16 cellular contexts compared by ENCODE assay signal in genomic region chr1:9406111-9406510, GRCh38.
A peak's percentile ranks its signal among the peaks of the same experiment; 100 is the strongest.
DNase-seq lines count a peak whose midpoint lies in the region; ATAC-seq, FAIRE-seq and TF ChIP-seq lines count a peak whose summit lies in the region.
"Had no signal": no experiment of that assay in that cellular context is flagged by ENCODE, and none has a peak within 500 bp of the region (broad histone marks: within the 10 kb centered on the region; RNA-seq: fewer than 3 reads in every experiment).

No MANE protein-coding gene starts in this region.

- in situ Hi-C loops in GM13977 (cut with MboI; ENCODE audit: low pct_unique_long_range_greater_than_20kb, low sequenced_read_pairs, unreplicated experiment) = no loop called here

- H3K36me3 ChIP-seq in CD4-positive, CD25-positive, alpha-beta regulatory T cell (ENCODE audit: control insufficient read depth, insufficient read depth, low read length) = no peaks in the 10 kb centered on the region
- H3K36me3 ChIP-seq in mucosa of descending colon (ENCODE audit: low read depth) = no peaks in the 10 kb centered on the region
- H3K36me3 ChIP-seq: BE2C, upper lobe of left lung had no signal

- peak overlapping the region; percentile 22 to 59 (median 39) for H3K27ac Mint-ChIP-seq in CD4-positive, CD25-positive, alpha-beta regulatory T cell

- DNase-seq in CD4-positive, CD25-positive, alpha-beta regulatory T cell = peak in 1 of 3 donors; percentile 28
- DNase-seq in GM12892 (ENCODE audit: insufficient read length) (no peak), NCI-H526 treated with DMSO at 0.1 percent for 48 hours (lab: John Stamatoyannopoulos, UW) (peak; percentile 16), mucosa of descending colon (no peak), inferior parietal cortex (ENCODE audit: extremely low spot score) (no peak), LoVo (ENCODE audit: low spot score) (no peak), GM13977 (ENCODE audit: low spot score) (no peak)
- DNase-seq: activated CD4-positive, alpha-beta T cell treated with anti-CD3 and anti-CD28 coated beads for 4 hours; activated T-cell treated with anti-CD3 and anti-CD28 coated beads, Interleukin-2, amount 50 U/mL, for 4 hours; BE2C; NCI-H2081 treated with DMSO at 0.1 percent for 48 hours; T-helper 1 cell; upper lobe of left lung had no signal

- peaks cover 5% of the 10 kb centered on the region for H3K4me1 ChIP-seq in CD4-positive, CD25-positive, alpha-beta regulatory T cell (ENCODE audit: control insufficient read depth, insufficient read depth, low read length, poor library complexity, severe bottlenecking)
- H3K4me1 ChIP-seq in mucosa of descending colon (ENCODE audit: low read depth) = peaks cover under 1% of the 10 kb centered on the region
- H3K4me1 ChIP-seq: BE2C had no signal

- H3K4me3 Mint-ChIP-seq in CD4-positive, CD25-positive, alpha-beta regulatory T cell = peak overlapping the region in 2 of 4 donors; percentile 17 to 56
- H3K4me3 Mint-ChIP-seq: activated T-cell treated with anti-CD3 and anti-CD28 coated beads, Interleukin-2, amount 50 U/mL, for 4 hours; central memory CD8-positive, alpha-beta T cell had no signal

- TF ChIP-seq POLR2A in GM12892 (IDR thresholded peaks at IDR 0.05; ENCODE audit: low read depth, low read length) = no peak

- intact Hi-C loops in mucosa of descending colon (cut with DNase I, micrococcal nuclease) = no loop called here

- ATAC-seq in CD4-positive, CD25-positive, alpha-beta regulatory T cell (ENCODE audit: low read depth in 2 of 2) = no peak
- peak; percentile 22 for ATAC-seq in mucosa of descending colon
- ATAC-seq: activated T-cell treated with anti-CD3 and anti-CD28 coated beads, Interleukin-2, amount 50 U/mL, for 4 hours had no signal

- H3K9me3 ChIP-seq in CD4-positive, CD25-positive, alpha-beta regulatory T cell (ENCODE audit: control insufficient read depth in 2 of 2, low read length in 2 of 2) = no peaks in the 10 kb centered on the region
- no peaks in the 10 kb centered on the region for H3K9me3 ChIP-seq in mucosa of descending colon
- H3K9me3 ChIP-seq: BE2C, upper lobe of left lung had no signal

- no peak overlapping the region for H3K27ac ChIP-seq in CD4-positive, CD25-positive, alpha-beta regulatory T cell (ENCODE audit: insufficient read depth, low read length, poor library complexity, severe bottlenecking)
- H3K27ac ChIP-seq: upper lobe of left lung had no signal

- peak; percentile 86 for FAIRE-seq in GM12892 (lab: Jason Lieb, UNC)
- FAIRE-seq: H1, keratinocyte had no signal

- H3K36me3 Mint-ChIP-seq in CD4-positive, CD25-positive, alpha-beta regulatory T cell = peaks cover 6% of the 10 kb centered on the region

- peaks cover 9 to 34% (median 18%) of the 10 kb centered on the region in 4 donors for H3K4me1 Mint-ChIP-seq in CD4-positive, CD25-positive, alpha-beta regulatory T cell
- H3K4me1 Mint-ChIP-seq: central memory CD8-positive, alpha-beta T cell had no signal

- no peak overlapping the region for H3K4me3 ChIP-seq in CD4-positive, CD25-positive, alpha-beta regulatory T cell (ENCODE audit: low read depth, low read length)
- no peak overlapping the region for H3K4me3 ChIP-seq in mucosa of descending colon
- H3K4me3 ChIP-seq: upper lobe of left lung had no signal

- TF ChIP-seq CTCF in mucosa of descending colon (IDR thresholded peaks at IDR 0.05) = no peak
- no peak for TF ChIP-seq CTCF in GM13977 (IDR thresholded peaks at IDR 0.05; ENCODE audit: extremely low read depth, insufficient read depth, missing control alignments)

- no peaks in the 10 kb centered on the region for H3K27me3 ChIP-seq in CD4-positive, CD25-positive, alpha-beta regulatory T cell (ENCODE audit: control insufficient read depth, insufficient read depth, low read length)
- H3K27me3 ChIP-seq: BE2C, upper lobe of left lung had no signal

- peaks cover 0 to 2% (median 0%) of the 10 kb centered on the region in 7 donors for H3K9me3 Mint-ChIP-seq in CD4-positive, CD25-positive, alpha-beta regulatory T cell
- H3K9me3 Mint-ChIP-seq: activated T-cell treated with anti-CD3 and anti-CD28 coated beads, Interleukin-2, amount 50 U/mL, for 4 hours; central memory CD8-positive, alpha-beta T cell had no signal

- H3K27me3 Mint-ChIP-seq in CD4-positive, CD25-positive, alpha-beta regulatory T cell = no peaks in the 10 kb centered on the region
- H3K27me3 Mint-ChIP-seq: central memory CD8-positive, alpha-beta T cell had no signal
